1 cellular context compared by ENCODE assay signal in genomic region chr3:46733026-46733800, GRCh38.
TF ChIP-seq lines count a peak whose summit lies in the region.

No MANE protein-coding gene starts in this region.

TF ChIP-seq in H1, 55 proteins besides CTCF, POLR2A, EP300 and RAD21:
- TF ChIP-seq EZH2 (IDR thresholded peaks at IDR 0.05; ENCODE audit: low read depth, low read length, severe bottlenecking) (no peak), JUND (IDR thresholded peaks at IDR 0.05; ENCODE audit: low read length) (no peak), SIN3A (conservative IDR thresholded peaks at IDR 0.05 in 1 of 2, IDR thresholded peaks at IDR 0.05 in 1 of 2; ENCODE audit: low read depth in 1 of 2, low read length in 2 of 2) (no peak), ZNF274 (IDR thresholded peaks at IDR 0.05; ENCODE audit: borderline replicate concordance, extremely low read depth, low read length) (no peak), TEAD4 (IDR thresholded peaks at IDR 0.05; ENCODE audit: low read depth, low read length) (no peak), SIX5 (IDR thresholded peaks at IDR 0.05; ENCODE audit: low read depth, low read length) (no peak), MAFK (IDR thresholded peaks at IDR 0.05; ENCODE audit: low read depth, low read length) (no peak), CEBPB (IDR thresholded peaks at IDR 0.05; ENCODE audit: low read depth, low read length) (no peak), PHF8 (conservative IDR thresholded peaks at IDR 0.05; ENCODE audit: low read depth, low read length) (no peak), CBX5 (IDR thresholded peaks at IDR 0.05; ENCODE audit: low read depth, low read length) (no peak), CHD2 (IDR thresholded peaks at IDR 0.05; ENCODE audit: low read length) (no peak), FOSL1 (IDR thresholded peaks at IDR 0.05; ENCODE audit: insufficient read depth, low read depth, low read length) (no peak), SAP30 (IDR thresholded peaks at IDR 0.05; ENCODE audit: insufficient read depth, insufficient replicate concordance, low read length) (no peak), BACH1 (IDR thresholded peaks at IDR 0.05; ENCODE audit: low read length) (no peak), SP2 (IDR thresholded peaks at IDR 0.05; ENCODE audit: low read length) (no peak), HDAC6 (IDR thresholded peaks at IDR 0.05; ENCODE audit: low read depth, low read length) (no peak)
